2 cellular contexts compared by ENCODE assay signal in genomic region chr17:59342681-59343127, GRCh38.
TF ChIP-seq lines count a peak whose summit lies in the region.

No MANE protein-coding gene starts in this region.

TF ChIP-seq in SK-N-SH treated with all-trans-retinoic acid at 6 μM for 48 hours, 23 proteins besides CTCF, POLR2A, EP300 and RAD21 (continued from another document):
- no peak for TF ChIP-seq CSRNP3 (CRISPR knock-in tag; IDR thresholded peaks at IDR 0.05)
TF ChIP-seq in SK-N-SH treated with all-trans-retinoic acid at 6 μM for 48 hours: peak in this region for 0.

TF ChIP-seq in SK-N-SH, 30 proteins besides CTCF, POLR2A, EP300 and RAD21 (continued from another document):
- no peak for TF ChIP-seq REST (IDR thresholded peaks at IDR 0.05; ENCODE audit: low read depth, low read length)
- TF ChIP-seq IRF3 (IDR thresholded peaks at IDR 0.05; ENCODE audit: low read depth, low read length): no peak
- TF ChIP-seq TCF12 (IDR thresholded peaks at IDR 0.05): no peak
- TF ChIP-seq ELF1 (IDR thresholded peaks at IDR 0.05): no peak
- no peak for TF ChIP-seq TEAD4 (IDR thresholded peaks at IDR 0.05; ENCODE audit: borderline replicate concordance, insufficient read depth)
- no peak for TF ChIP-seq PBX3 (IDR thresholded peaks at IDR 0.05)
- TF ChIP-seq USF1 (IDR thresholded peaks at IDR 0.05; ENCODE audit: borderline replicate concordance, low read depth): no peak
- no peak for TF ChIP-seq ZBTB33 (IDR thresholded peaks at IDR 0.05; ENCODE audit: borderline replicate concordance, low read depth)
- TF ChIP-seq EZH2phosphoT487 (IDR thresholded peaks at IDR 0.05; ENCODE audit: borderline replicate concordance, low read depth): no peak
- TF ChIP-seq SIN3A (IDR thresholded peaks at IDR 0.05; ENCODE audit: borderline replicate concordance, low read depth, low read length): no peak
- no peak for TF ChIP-seq YY1 (IDR thresholded peaks at IDR 0.05; ENCODE audit: low read depth)
- TF ChIP-seq GABPA (IDR thresholded peaks at IDR 0.05; ENCODE audit: low read depth): no peak
- no peak for TF ChIP-seq CHD2 (IDR thresholded peaks at IDR 0.05; ENCODE audit: low read length, partially characterized antibody)
